In the genomic region with DNA sequence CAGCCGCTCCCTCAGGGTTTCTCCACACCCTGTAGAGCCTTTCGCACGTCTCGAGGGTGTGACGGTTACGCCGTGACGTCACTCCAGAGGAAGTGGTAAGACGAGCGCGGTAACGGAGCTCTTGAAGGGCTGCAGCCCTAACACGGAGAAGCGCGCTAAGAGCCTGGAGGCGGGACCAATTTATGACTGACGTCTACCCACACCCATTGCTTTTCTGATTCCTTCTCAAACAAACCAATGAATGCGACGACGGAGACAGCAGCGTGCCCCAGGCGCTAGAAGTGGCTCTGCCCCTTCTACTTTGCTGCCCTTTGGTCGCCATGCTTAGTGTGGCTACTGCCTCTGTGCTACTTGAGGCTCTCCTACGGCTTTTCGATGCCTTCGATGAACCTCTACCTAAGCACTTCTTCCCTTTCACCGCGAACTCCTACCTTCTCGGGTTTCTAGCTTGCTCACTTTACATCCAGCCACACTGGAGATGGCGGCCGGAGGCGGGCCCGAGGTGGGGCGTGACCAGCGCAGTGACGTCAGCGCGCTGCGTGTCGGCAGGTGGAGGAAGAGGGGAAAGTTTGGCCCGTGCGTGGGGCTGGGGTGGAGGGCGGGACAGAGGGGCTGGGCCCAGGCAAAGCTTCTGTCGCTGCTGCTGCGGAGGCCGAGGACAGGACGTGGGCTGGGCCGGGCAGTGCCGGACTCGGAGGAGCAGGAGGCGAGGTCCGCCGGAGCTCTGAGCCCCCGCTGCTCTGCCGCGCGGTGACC, we compare ENCODE assay signal across 8 cellular contexts. TPM values are rescaled to one million over a fixed set of nuclear protein-coding genes. Genes with fewer than 3 reads are reported as not detected.
A peak's percentile ranks its signal among the peaks of the same experiment; 100 is the strongest.
DNase-seq lines count a peak whose midpoint lies in the region; TF ChIP-seq lines count a peak whose summit lies in the region.

A gene (plus strand): TSS at position 572 of the 756 bp plus-strand sequence. CDS start 340 bp downstream, outside the sequence.

- CTCF ChIA-PET in HEK293T (lab: Yijun Ruan, JAX), result interaction anchor here (0.7 to 1.4 kb wide), 2 partner anchors 11 to 133 kb away, joined by 3 to 4 read pairs; no protein-coding TSS in a partner anchor
- CTCF ChIA-PET in activated naive CD4-positive, alpha-beta T cell treated with anti-CD3 and anti-CD28 coated beads for 36 hours (lab: Charles Lee), result interaction anchor here (0.7 to 4.0 kb wide), 6 partner anchors 11 to 133 kb away, joined by 3 to 19 read pairs (median 7); a partner anchor contains a TSS

- POLR2A ChIA-PET in HEK293T (lab: Yijun Ruan, JAX), result interaction anchor here (0.6 to 4.6 kb wide), 17 partner anchors 9 to 191 kb away, joined by 3 to 39 read pairs (median 3); a partner anchor contains a TSS

- H3K36me3 ChIP-seq in neuron (ENCODE audit: insufficient read depth, low read length) (no peaks in the 10 kb centered on the region), subcutaneous abdominal adipose tissue (ENCODE audit: control insufficient read depth in 5 of 5, insufficient read depth in 5 of 5, low read length in 5 of 5) (no peaks in the 10 kb centered on the region)

- no peaks in the 10 kb centered on the region for H3K9me3 Mint-ChIP-seq in activated naive CD4-positive, alpha-beta T cell treated with anti-CD3 and anti-CD28 coated beads for 36 hours

- peak within 1 kb of the TSS; percentile 82 for H2AFZ ChIP-seq in neuron (ENCODE audit: low read depth, low read length)

- peak within 1 kb of the TSS; percentile 98 for H3K27ac ChIP-seq in subcutaneous abdominal adipose tissue (ENCODE audit: low read depth, low read length)

- H3K4me1 ChIP-seq in neuron (ENCODE audit: insufficient read depth, low read length) (no peaks in the 10 kb centered on the region), subcutaneous abdominal adipose tissue (ENCODE audit: control insufficient read depth in 5 of 5, insufficient read depth in 5 of 5, low read length in 5 of 5) (peaks cover 2 to 27% (median 17%) of the 10 kb centered on the region in 5 donors)

- no peaks in the 10 kb centered on the region for H3K27me3 Mint-ChIP-seq in activated naive CD4-positive, alpha-beta T cell treated with anti-CD3 and anti-CD28 coated beads for 36 hours (ENCODE audit: low read depth)

- H3K27me3 ChIP-seq in neuron (ENCODE audit: insufficient read depth, low read length) (no peaks in the 10 kb centered on the region), subcutaneous abdominal adipose tissue (ENCODE audit: control insufficient read depth in 5 of 5, insufficient read depth in 4 of 5, low read length in 5 of 5) (no peaks in the 10 kb centered on the region)

- no peaks in the 10 kb centered on the region for H3K9me3 ChIP-seq in neuron (ENCODE audit: low read length)
- H3K9me3 ChIP-seq in subcutaneous abdominal adipose tissue (ENCODE audit: control insufficient read depth in 5 of 5, low read length in 5 of 5), result no peaks in the 10 kb centered on the region

- peak within 1 kb of the TSS; percentile 99 for H3K27ac Mint-ChIP-seq in activated naive CD4-positive, alpha-beta T cell treated with anti-CD3 and anti-CD28 coated beads for 36 hours

- peak within 1 kb of the TSS; percentile 72 to 98 (median 87) for H3K9ac ChIP-seq in subcutaneous abdominal adipose tissue (ENCODE audit: low read length in 5 of 5)

- peak; percentile 99 for DNase-seq in GF-D8 (lab: John Stamatoyannopoulos, UW)
- peak; percentile 91 for DNase-seq in HEK293T (ENCODE audit: extremely low spot score)
- DNase-seq in NAMALWA (ENCODE audit: low spot score), result peak; percentile 99
- DNase-seq in SK-N-DZ (ENCODE audit: low spot score), result peak; percentile 99
- peak; percentile 99 for DNase-seq in activated naive CD4-positive, alpha-beta T cell treated with anti-CD3 and anti-CD28 coated beads for 36 hours
- peak; percentile 100 for DNase-seq in foreskin melanocyte

- intact Hi-C loops in activated naive CD4-positive, alpha-beta T cell treated with anti-CD3 and anti-CD28 coated beads for 36 hours (cut with micrococcal nuclease), result loop anchor here (1.0 to 2.0 kb wide), 9 partner anchors 9 to 1172 kb away; a partner anchor contains a TSS

- H3K4me3 ChIP-seq in neuron (ENCODE audit: low read length) (peak within 1 kb of the TSS; percentile 54), subcutaneous abdominal adipose tissue (ENCODE audit: low read depth in 1 of 5, low read length in 5 of 5) (peak within 1 kb of the TSS; percentile 73 to 95 (median 84))

- peaks cover 41% of the 10 kb centered on the region for H3K4me1 Mint-ChIP-seq in activated naive CD4-positive, alpha-beta T cell treated with anti-CD3 and anti-CD28 coated beads for 36 hours (ENCODE audit: low read depth)

- H3K4me3 Mint-ChIP-seq in activated naive CD4-positive, alpha-beta T cell treated with anti-CD3 and anti-CD28 coated beads for 36 hours, result peak within 1 kb of the TSS; percentile 93

- peaks cover 7% of the 10 kb centered on the region for H3K36me3 Mint-ChIP-seq in activated naive CD4-positive, alpha-beta T cell treated with anti-CD3 and anti-CD28 coated beads for 36 hours (ENCODE audit: low read depth)

TF ChIP-seq in HEK293T, 16 proteins besides CTCF, POLR2A, EP300 and RAD21:
- 0 out of 2 replicates have a peak, but pooled peaks have one; percentile 10 for TF ChIP-seq CTBP1 (IDR thresholded peaks at IDR 0.05; ENCODE audit: borderline replicate concordance)
- TF ChIP-seq FOXA1 (IDR thresholded peaks at IDR 0.05), result no peak
- no peak for TF ChIP-seq SUZ12 (IDR thresholded peaks at IDR 0.05)
- no peak for TF ChIP-seq LEF1 (IDR thresholded peaks at IDR 0.05; ENCODE audit: borderline replicate concordance)
- TF ChIP-seq L3MBTL2 (conservative IDR thresholded peaks at IDR 0.05), result peak; percentile 89
- TF ChIP-seq TARDBP (IDR thresholded peaks at IDR 0.05), result peak; percentile 95
- TF ChIP-seq FOXM1 (IDR thresholded peaks at IDR 0.05; ENCODE audit: borderline replicate concordance), result no peak
- TF ChIP-seq SP1 (IDR thresholded peaks at IDR 0.05), result no peak
- 0 out of 2 replicates have a peak, but pooled peaks have one; percentile 32 for TF ChIP-seq ELF4 (IDR thresholded peaks at IDR 0.05)
- TF ChIP-seq, protein P1, sequence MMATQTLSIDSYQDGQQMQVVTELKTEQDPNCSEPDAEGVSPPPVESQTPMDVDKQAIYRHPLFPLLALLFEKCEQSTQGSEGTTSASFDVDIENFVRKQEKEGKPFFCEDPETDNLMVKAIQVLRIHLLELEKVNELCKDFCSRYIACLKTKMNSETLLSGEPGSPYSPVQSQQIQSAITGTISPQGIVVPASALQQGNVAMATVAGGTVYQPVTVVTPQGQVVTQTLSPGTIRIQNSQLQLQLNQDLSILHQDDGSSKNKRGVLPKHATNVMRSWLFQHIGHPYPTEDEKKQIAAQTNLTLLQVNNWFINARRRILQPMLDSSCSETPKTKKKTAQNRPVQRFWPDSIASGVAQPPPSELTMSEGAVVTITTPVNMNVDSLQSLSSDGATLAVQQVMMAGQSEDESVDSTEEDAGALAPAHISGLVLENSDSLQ (IDR thresholded peaks at IDR 0.05), result peak; percentile 99
- no peak for TF ChIP-seq ZNF384 (IDR thresholded peaks at IDR 0.05)
- no peak for TF ChIP-seq BHLHE40 (IDR thresholded peaks at IDR 0.05; ENCODE audit: borderline replicate concordance)
- TF ChIP-seq ARNT (IDR thresholded peaks at IDR 0.05), result no peak
- no peak for TF ChIP-seq NFRKB (IDR thresholded peaks at IDR 0.05)
- TF ChIP-seq HDGF (IDR thresholded peaks at IDR 0.05; ENCODE audit: borderline replicate concordance), result no peak
- TF ChIP-seq FOXK2 (IDR thresholded peaks at IDR 0.05), result no peak

RNA-seq across cellular contexts. Expression of the gene that starts here (rescaled TPM):
- 26.3 and 27.4 TPM in 2 replicates for polyA plus RNA-seq in SK-N-DZ (2014; cell fraction: cytosol; rRNA removed)
- 23.0 and 24.8 TPM in 2 replicates for polyA plus RNA-seq in SK-N-DZ (2014; cell fraction: nucleus; rRNA removed)
- 10 to 100 TPM; 33.8 to 35.0 TPM for total RNA-seq in activated naive CD4-positive, alpha-beta T cell treated with anti-CD3 and anti-CD28 coated beads for 36 hours

Comparison
In these comparisons a context has a peak if more than half of its experiments do, and no peak if none do; other contexts are left out.
1. Peak in every context shown above with its lines: DNase-seq, H3K4me3 ChIP-seq and H3K27ac ChIP-seq.